1 cellular context compared by ENCODE assay signal in genomic region chr17:58412910-58413630, GRCh38.
A peak's percentile ranks its signal among the peaks of the same experiment; 100 is the strongest.
TF ChIP-seq lines count a peak whose summit lies in the region.

No MANE protein-coding gene starts in this region.

TF ChIP-seq in HepG2, 621 proteins besides CTCF, POLR2A, EP300 and RAD21 (continued from another document and continues in another):
- TF ChIP-seq MLXIP (CRISPR knock-in tag; IDR thresholded peaks at IDR 0.05; ENCODE audit: borderline replicate concordance) (no peak), MYPOP (CRISPR knock-in tag; IDR thresholded peaks at IDR 0.05) (no peak), MEIS1 (CRISPR knock-in tag; IDR thresholded peaks at IDR 0.05; ENCODE audit: borderline replicate concordance) (no peak), CREB1 (IDR thresholded peaks at IDR 0.05) (no peak), CREB1 (CRISPR knock-in tag; IDR thresholded peaks at IDR 0.05) (peak; percentile 48; the same call in 1 of the 2 replicates), KDM1A (CRISPR knock-in tag; IDR thresholded peaks at IDR 0.05) (no peak), E2F5 (CRISPR knock-in tag; conservative IDR thresholded peaks at IDR 0.05) (no peak), TMF1 (CRISPR knock-in tag; IDR thresholded peaks at IDR 0.05; ENCODE audit: low read depth) (no peak), CENPX (CRISPR knock-in tag; IDR thresholded peaks at IDR 0.05) (no peak), ZHX2 (IDR thresholded peaks at IDR 0.05; ENCODE audit: low read depth) (no peak), ZHX2 (CRISPR knock-in tag; IDR thresholded peaks at IDR 0.05; ENCODE audit: borderline replicate concordance) (no peak), ZNF678 (CRISPR knock-in tag; IDR thresholded peaks at IDR 0.05) (no peak), CEBPG (CRISPR knock-in tag; IDR thresholded peaks at IDR 0.05) (peak; percentile 92), TOPORS (CRISPR knock-in tag; IDR thresholded peaks at IDR 0.05) (no peak), ATF7-NPFF (CRISPR knock-in tag; IDR thresholded peaks at IDR 0.05; ENCODE audit: low read depth) (no peak), ZNF761 (CRISPR knock-in tag; conservative IDR thresholded peaks at IDR 0.05) (no peak), PTBP1 (IDR thresholded peaks at IDR 0.05; ENCODE audit: low read depth, low read length, poor library complexity, severe bottlenecking) (no peak), ZNF451 (CRISPR knock-in tag; IDR thresholded peaks at IDR 0.05) (no peak), ZNF407 (CRISPR knock-in tag; IDR thresholded peaks at IDR 0.05; ENCODE audit: not compliant biosample characterization) (no peak), ZNF556 (CRISPR knock-in tag; IDR thresholded peaks at IDR 0.05; ENCODE audit: borderline replicate concordance) (no peak), KDM4B (CRISPR knock-in tag; IDR thresholded peaks at IDR 0.05) (no peak), ZNF354B (CRISPR knock-in tag; IDR thresholded peaks at IDR 0.05) (no peak), IKZF1 (IDR thresholded peaks at IDR 0.05) (no peak), MXD1 (CRISPR knock-in tag; IDR thresholded peaks at IDR 0.05) (no peak), TBL1XR1 (IDR thresholded peaks at IDR 0.05; ENCODE audit: borderline replicate concordance, low read length, partially characterized antibody) (no peak), ZMYM3 (CRISPR knock-in tag; IDR thresholded peaks at IDR 0.05) (no peak), HDAC1 (CRISPR knock-in tag; IDR thresholded peaks at IDR 0.05) (peak; percentile 62; the same call in 1 of the 2 replicates), MIXL1 (CRISPR knock-in tag; IDR thresholded peaks at IDR 0.05) (peak; percentile 77), NFE2L2 (IDR thresholded peaks at IDR 0.05; ENCODE audit: low read length) (no peak), BORCS8-MEF2B (CRISPR knock-in tag; IDR thresholded peaks at IDR 0.05) (no peak), TAF1 (CRISPR knock-in tag; IDR thresholded peaks at IDR 0.05) (peak; percentile 40; the same call in 1 of the 2 replicates), NKX3-1 (CRISPR knock-in tag; IDR thresholded peaks at IDR 0.05) (no peak), TP53 (CRISPR knock-in tag; conservative IDR thresholded peaks at IDR 0.05) (no peak), ZNF547 (CRISPR knock-in tag; IDR thresholded peaks at IDR 0.05) (no peak), ATF5 (CRISPR knock-in tag; IDR thresholded peaks at IDR 0.05; ENCODE audit: low read depth) (no peak), HNF4A (CRISPR knock-in tag; IDR thresholded peaks at IDR 0.05) (peak; percentile 59)
